In genomic region chr2:161033059-161033660, GRCh38 we compare ENCODE assay signal across 20 cellular contexts.
"Had no signal": no experiment of that assay in that cellular context is flagged by ENCODE, and none has a peak within 500 bp of the region (broad histone marks: within the 10 kb centered on the region; RNA-seq: fewer than 3 reads in every experiment).

No MANE protein-coding gene starts in this region.

- H2AFZ ChIP-seq: neural progenitor cell had no signal

- H3K27ac ChIP-seq: ascending aorta, breast epithelium, epithelial cell of prostate, foreskin keratinocyte, lower lobe of right lung, neural progenitor cell, pancreas, suprapubic skin had no signal

- H3K9ac ChIP-seq: neural progenitor cell had no signal

- H3K36me3 ChIP-seq: ascending aorta, breast epithelium, lower lobe of right lung, neural progenitor cell, pancreas, suprapubic skin had no signal

- H3K4me1 ChIP-seq: breast epithelium, lower lobe of right lung, neural progenitor cell, pancreas had no signal

- H3K9me3 ChIP-seq: ascending aorta, breast epithelium, lower lobe of right lung, pancreas, suprapubic skin had no signal

- DNase-seq: activated CD4-positive, alpha-beta T cell treated with anti-CD3 and anti-CD28 coated beads, Interleukin-2, amount 50 U/mL, for 1 hour; activated CD8-positive, alpha-beta memory T cell treated with anti-CD3 and anti-CD28 coated beads for 24 hours; activated gamma-delta T cell treated with Interleukin-2 at 50 U/mL for 16 hours; activated naive CD8-positive, alpha-beta T cell treated with anti-CD3 and anti-CD28 coated beads, Interleukin-2, amount 10 ng/mL, durations not matched to agents 7 days and 5 days; cerebellar nuclear complex; effector memory CD4-positive, alpha-beta T cell; foreskin keratinocyte; immature natural killer cell; lower lobe of right lung; midbrain; naive B cell; pancreas; T-cell; T1000; trophoblast cell had no signal

- H3K4me3 ChIP-seq: ascending aorta, breast epithelium, lower lobe of right lung, neural progenitor cell, pancreas, suprapubic skin had no signal

- H3K27me3 ChIP-seq: ascending aorta, breast epithelium, foreskin keratinocyte, neural progenitor cell, pancreas, suprapubic skin had no signal

- H3K4me2 ChIP-seq: neural progenitor cell had no signal
